19 cellular contexts compared by ENCODE assay signal in the genomic region with DNA sequence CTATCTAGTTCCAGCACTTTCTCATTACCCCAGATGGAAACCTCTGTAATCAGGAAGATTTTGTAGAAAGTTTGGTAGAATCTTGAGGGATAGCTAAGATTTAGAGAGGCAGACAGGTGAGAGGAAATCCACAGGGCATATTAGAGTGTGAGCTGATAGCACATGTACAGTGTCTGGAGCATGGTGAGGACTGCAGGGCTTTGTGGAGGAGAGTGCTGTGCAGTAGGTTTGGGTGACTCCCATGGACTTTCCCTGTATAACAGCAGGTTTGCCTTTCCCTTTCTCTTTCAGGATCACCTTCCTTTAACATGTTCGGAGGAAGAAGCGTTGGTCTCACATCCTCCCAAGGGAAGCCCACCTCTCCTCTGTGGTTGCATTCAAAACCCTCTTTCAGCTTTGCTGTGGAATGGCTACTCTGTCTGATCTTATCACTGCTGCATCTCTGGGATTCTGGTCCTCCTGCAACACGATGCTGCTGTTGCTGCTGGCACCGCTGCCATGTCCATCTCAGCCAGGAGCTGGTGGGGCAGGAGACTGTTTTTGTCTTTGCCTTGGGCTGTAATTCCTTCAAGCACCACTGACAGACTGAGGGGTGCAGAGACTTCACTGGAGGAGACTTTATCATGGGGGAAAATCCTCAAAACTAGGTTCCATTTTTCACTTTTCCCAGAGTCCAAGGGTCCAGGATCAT. TPM values are rescaled to one million over a fixed set of nuclear protein-coding genes. Genes with fewer than 3 reads are reported as not detected.
A peak's percentile ranks its signal among the peaks of the same experiment; 100 is the strongest.
DNase-seq lines count a peak whose midpoint lies in the region; ATAC-seq, FAIRE-seq and TF ChIP-seq lines count a peak whose summit lies in the region.
"Had no signal": no experiment of that assay in that cellular context is flagged by ENCODE, and none has a peak within 500 bp of the region (broad histone marks: within the 10 kb centered on the region; RNA-seq: fewer than 3 reads in every experiment).

No MANE protein-coding gene starts in this region.

- H3K79me2 ChIP-seq in SK-N-SH (ENCODE audit: insufficient read depth) = no peaks in the 10 kb centered on the region
- no peaks in the 10 kb centered on the region for H3K79me2 ChIP-seq in H1 (ENCODE audit: control insufficient read depth in 1 of 2, insufficient read depth in 2 of 2, low read length in 2 of 2)

- 0 out of 2 replicates have a peak overlapping the region, but pooled peaks have one; percentile 65 for H2BK15ac ChIP-seq in H1 (ENCODE audit: low read length)

- H3K4me1 ChIP-seq in SK-N-SH (ENCODE audit: control insufficient read depth in 1 of 2, insufficient read depth in 2 of 2, low read depth in 1 of 2, low read length in 1 of 2) = peaks cover 0 to 3% of the 10 kb centered on the region in 2 experiments; a peak in 1 of 4 replicates
- no peaks in the 10 kb centered on the region for H3K4me1 ChIP-seq in H1 (replicated peaks in 1 of 4; ENCODE audit: control insufficient read depth in 3 of 4, insufficient read depth in 4 of 4, low read length in 3 of 4)
- H3K4me1 ChIP-seq in esophagus muscularis mucosa = no peaks in the 10 kb centered on the region
- H3K4me1 ChIP-seq: A549, Caco-2, HAP-1 had no signal

- no peak overlapping the region for H3K4ac ChIP-seq in H1 (replicated peaks; ENCODE audit: insufficient read length, low read depth, low read length)

- TF ChIP-seq EP300 in SK-N-SH (IDR thresholded peaks at IDR 0.05; ENCODE audit: borderline replicate concordance in 1 of 2, low read depth in 1 of 2, low read length in 1 of 2) = no peak
- no peak for TF ChIP-seq EP300 in H1 (IDR thresholded peaks at IDR 0.05; ENCODE audit: borderline replicate concordance in 1 of 2, low read depth in 2 of 2, low read length in 2 of 2)
- no peak for TF ChIP-seq EP300 in esophagus muscularis mucosa (IDR thresholded peaks at IDR 0.05)

- CTCF ChIA-PET in SK-N-SH (lab: Yijun Ruan, JAX) (no interaction called here), H1 (lab: Charles Lee; ENCODE audit: partially characterized antibody) (interaction anchor here (0.7 to 1.3 kb wide), 3 partner anchors 10 to 108 kb away, joined by 3 to 7 read pairs (median 3); no protein-coding TSS in a partner anchor)

- no peaks in the 10 kb centered on the region for H4K20me1 ChIP-seq in SK-N-SH (ENCODE audit: insufficient read depth)
- no peaks in the 10 kb centered on the region for H4K20me1 ChIP-seq in H1 (replicated peaks in 1 of 2; ENCODE audit: control insufficient read depth in 1 of 2, insufficient read depth in 2 of 2, low read length in 2 of 2)

- TF ChIP-seq RAD21 in SK-N-SH (IDR thresholded peaks at IDR 0.05; ENCODE audit: low read length) = no peak
- TF ChIP-seq RAD21 in H1 (IDR thresholded peaks at IDR 0.05 in 1 of 2, conservative IDR thresholded peaks at IDR 0.05 in 1 of 2; ENCODE audit: low read depth in 2 of 2, low read length in 2 of 2) = peak in 1 of 2 experiments; percentile 26; a peak in 2 of 4 replicates

- no peak for TF ChIP-seq POLR2A in H1 (IDR thresholded peaks at IDR 0.05; ENCODE audit: control extremely low read depth in 1 of 2, low read depth in 2 of 2, low read length in 2 of 2)
- no peak for TF ChIP-seq POLR2A in esophagus muscularis mucosa (IDR thresholded peaks at IDR 0.05; ENCODE audit: low read depth)

- POLR2A ChIA-PET in SK-N-SH (lab: Yijun Ruan, JAX) (no interaction called here), H1 (lab: Charles Lee; ENCODE audit: partially characterized antibody) (no interaction called here)

- no peaks in the 10 kb centered on the region for H3F3A ChIP-seq in SK-N-SH (replicated peaks; ENCODE audit: insufficient read depth)

- TF ChIP-seq CTCF in SK-N-SH (IDR thresholded peaks at IDR 0.05) = no peak
- TF ChIP-seq CTCF in H1 (IDR thresholded peaks at IDR 0.05; ENCODE audit: control extremely low read depth in 1 of 3, insufficient read depth in 1 of 3, low read depth in 1 of 3, low read length in 3 of 3) = peak in 2 of 3 experiments; percentile 8 to 35; a peak in 1 of 4 replicates
- no peak for TF ChIP-seq CTCF in esophagus muscularis mucosa (IDR thresholded peaks at IDR 0.05)

- H2AK5ac ChIP-seq in H1 (ENCODE audit: low read depth, low read length) = no peak overlapping the region

- H3K23me2 ChIP-seq in H1 (ENCODE audit: low read depth, low read length) = no peaks in the 10 kb centered on the region

- WGBS in SK-N-SH (ENCODE audit: low lambda C conversion rate) = 55% methylated on average over 4 of the region's 4 CpGs
- 83% methylated on average over 4 of the region's 4 CpGs; no CpG with 5 or more reads in 1 of the 2 experiments for WGBS in H1 (ENCODE audit: extremely low coverage in 1 of 2, insufficient coverage in 1 of 2, insufficient read length in 1 of 2, insufficient replicate concordance in 2 of 2, low coverage in 1 of 2, low lambda C conversion rate in 2 of 2, missing lambda C conversion rate in 1 of 2), 2 experiments
- 71% methylated on average over 4 of the region's 4 CpGs for WGBS in esophagus muscularis mucosa

- H2BK5ac ChIP-seq in H1 (ENCODE audit: low read depth, low read length) = no peak overlapping the region

- H3K4me3 ChIP-seq in SK-N-SH (ENCODE audit: low read depth in 2 of 2, low read length in 1 of 2) = no peak overlapping the region
- no peak overlapping the region for H3K4me3 ChIP-seq in H1 (ENCODE audit: extremely low read depth in 1 of 4, insufficient read depth in 2 of 4, low read depth in 3 of 4, low read length in 4 of 4)
- H3K4me3 ChIP-seq in esophagus muscularis mucosa = no peak overlapping the region
- H3K4me3 ChIP-seq: A549, HAP-1 had no signal

- H3K9me2 ChIP-seq in SK-N-SH = no peaks in the 10 kb centered on the region

- H3K9ac ChIP-seq in SK-N-SH (no peak overlapping the region), H1 (replicated peaks in 1 of 4; ENCODE audit: extremely low read depth in 1 of 4, low read depth in 3 of 4, low read length in 3 of 4) (no peak overlapping the region)

- H3K9me3 ChIP-seq in SK-N-SH = no peaks in the 10 kb centered on the region
- no peaks in the 10 kb centered on the region for H3K9me3 ChIP-seq in H1 (ENCODE audit: insufficient read depth in 2 of 2, low read depth in 1 of 2, low read length in 1 of 2)
- H3K9me3 ChIP-seq in esophagus muscularis mucosa = no peaks in the 10 kb centered on the region
- H3K9me3 ChIP-seq: A549, Caco-2, HAP-1 had no signal

- intact Hi-C loops in esophagus muscularis mucosa (cut with DNase I) = no loop called here

- H3K14ac ChIP-seq in H1 (ENCODE audit: insufficient read length) = no peak overlapping the region

- no peak overlapping the region for H4K8ac ChIP-seq in H1 (ENCODE audit: extremely low read depth, insufficient read depth, low read length)

- no peak overlapping the region for H2BK120ac ChIP-seq in H1 (replicated peaks; ENCODE audit: low read depth, low read length)

- H3K36me3 ChIP-seq in SK-N-SH (replicated peaks in 1 of 2; ENCODE audit: control insufficient read depth in 1 of 2, insufficient read depth in 2 of 2, low read length in 1 of 2) (no peaks in the 10 kb centered on the region), H1 (ENCODE audit: control insufficient read depth in 2 of 4, insufficient read depth in 4 of 4, low read length in 3 of 4) (no peaks in the 10 kb centered on the region), esophagus muscularis mucosa (no peaks in the 10 kb centered on the region)
- H3K36me3 ChIP-seq: HAP-1 had no signal

- H2BK12ac ChIP-seq in H1 (ENCODE audit: low read depth, low read length) = no peak overlapping the region

- no peak overlapping the region for H2AFZ ChIP-seq in SK-N-SH (ENCODE audit: low read depth)
- peak overlapping the region; percentile 49; the same call in 1 of the 2 replicates for H2AFZ ChIP-seq in H1 (ENCODE audit: low read length)

- H2BK20ac ChIP-seq in H1 (ENCODE audit: low read length) = no peak overlapping the region

- H3K27me3 ChIP-seq in SK-N-SH (ENCODE audit: insufficient read depth) = no peaks in the 10 kb centered on the region
- peaks cover 0 to 2% (median under 1%) of the 10 kb centered on the region in 4 experiments; a peak in 1 of 7 replicates for H3K27me3 ChIP-seq in H1 (replicated peaks in 1 of 4; ENCODE audit: control insufficient read depth in 3 of 4, extremely low read depth in 1 of 4, insufficient read depth in 3 of 4, low read length in 3 of 4)
- peaks cover 0 to 8% (median 0%) of the 10 kb centered on the region in 4 donors for H3K27me3 ChIP-seq in esophagus muscularis mucosa

- no peak overlapping the region for H3K27ac ChIP-seq in SK-N-SH (ENCODE audit: low read depth in 2 of 2, low read length in 1 of 2)
- H3K27ac ChIP-seq in H1 (ENCODE audit: low read depth, low read length) = no peak overlapping the region
- H3K27ac ChIP-seq in esophagus muscularis mucosa (replicated peaks in 1 of 4) = no peak overlapping the region
- H3K27ac ChIP-seq: 22Rv1, A549, C4-2B had no signal

- H3K79me1 ChIP-seq in H1 (ENCODE audit: low read depth, low read length) = no peaks in the 10 kb centered on the region

- H3K23ac ChIP-seq in H1 (ENCODE audit: insufficient read length) = no peak overlapping the region

- H4K5ac ChIP-seq in H1 (ENCODE audit: insufficient read length, low read depth, low read length) = no peak overlapping the region

- H3K18ac ChIP-seq in H1 (ENCODE audit: extremely low read depth, low read length) = no peak overlapping the region

- H3K4me2 ChIP-seq in SK-N-SH = no peak overlapping the region
- H3K4me2 ChIP-seq in H1 (ENCODE audit: insufficient read depth in 1 of 2, low read depth in 2 of 2, low read length in 2 of 2) = no peak overlapping the region
- H3K4me2 ChIP-seq: A549 had no signal

- ATAC-seq in SK-N-SH treated with all-trans-retinoic acid at 6 μM for 48 hours (no peak), GM18858 (IDR thresholded peaks at IDR 0.05; ENCODE audit: unreplicated experiment) (no peak)

- no peak for DNase-seq in SK-N-SH
- peak; percentile 40 for DNase-seq in SK-N-DZ (ENCODE audit: low spot score)
- no peak for DNase-seq in H1 (ENCODE audit: low read depth in 1 of 2, low spot score in 2 of 2)
- DNase-seq in esophagus muscularis mucosa (ENCODE audit: extremely low spot score) = no peak
- no peak for DNase-seq in activated gamma-delta T cell treated with Interleukin-2 at 50 U/mL for 16 hours
- DNase-seq: AML-193; Caco-2; CD4-positive, alpha-beta T cell; DMS79; GF-D8; GOT3 had no signal

- H3K56ac ChIP-seq in H1 (replicated peaks; ENCODE audit: insufficient read length, low read depth, low read length) = no peak overlapping the region

- no peak for FAIRE-seq in H1 (lab: Jason Lieb, UNC)
- FAIRE-seq: A549, D721Med had no signal

- no peak overlapping the region for H4K91ac ChIP-seq in H1 (replicated peaks; ENCODE audit: insufficient read length, low read length)

RNA-seq across cellular contexts. Expression of a gene that starts 7.8 kb away (rescaled TPM):
- 3.9 and 4.7 TPM in 2 replicates for polyA plus RNA-seq in SK-N-SH (2012; rRNA removed)
- 4.6 and 5.1 TPM in 2 replicates for polyA plus RNA-seq in SK-N-SH (2012; cell fraction: cytosol; rRNA removed)
- 3.3 and 4.8 TPM in 2 replicates for polyA plus RNA-seq in SK-N-SH (2012; cell fraction: nucleus; rRNA removed)
- 50.0 and 52.0 TPM in 2 replicates for polyA plus RNA-seq in SK-N-DZ (2014; cell fraction: cytosol; rRNA removed)
- 55.4 and 70.4 TPM in 2 replicates for polyA plus RNA-seq in SK-N-DZ (2014; cell fraction: nucleus; rRNA removed)
- 58.1 and 66.4 TPM in 2 replicates for total RNA-seq in H1 (2021; fragmentation: NEBNext Ultra II Directional; extraction: Animal tissue kit (Norgen Biotek cat#: 25700))
- polyA plus RNA-seq in H1 (2011; rRNA removed) = 12.5 and 16.3 TPM in 2 replicates
- 20.7 TPM for polyA plus RNA-seq in H1 (2011; cell fraction: cytosol; rRNA removed)
- 28.7 TPM for polyA plus RNA-seq in H1 (2011; cell fraction: nucleus; rRNA removed)
- polyA plus RNA-seq in H1 (2012, experiment 1 of 2) = 24.5 to 33.7 TPM (median 26.6 TPM) in 4 replicates
- 2.2 TPM for polyA plus RNA-seq in H1 (2012, experiment 2 of 2)
- polyA plus RNA-seq in H1 (2013, experiment 1 of 2) = 86.6 TPM
- 77.4 TPM for polyA plus RNA-seq in H1 (2013, experiment 2 of 2)
- polyA minus RNA-seq in H1 (2011; rRNA and poly(A)+ RNA removed) = 63.7 and 65.0 TPM in 2 replicates
- polyA minus RNA-seq in H1 (2011; cell fraction: cytosol; rRNA and poly(A)+ RNA removed) = 30.3 TPM
- 42.4 TPM for polyA minus RNA-seq in H1 (2011; cell fraction: nucleus; rRNA and poly(A)+ RNA removed)
- 1 to 10 TPM; 2.9 to 4.6 (median 3.2) TPM for total RNA-seq in esophagus muscularis mucosa
- total RNA-seq: HT-29 had no signal

Comparison
In these comparisons a context has a peak if more than half of its experiments do, and no peak if none do; other contexts are left out.
1. CTCF ChIP-seq: peak in H1 (2 of 3); none in SK-N-SH (single experiment) and esophagus muscularis mucosa (0 of 3).
2. RNA of a gene that starts 7.8 kb away (total RNA-seq): 58.1 to 66.4 TPM in H1; 2.9 to 4.6 TPM in esophagus muscularis mucosa; every median in the first group is over 10 times any median in the second.